6 cellular contexts compared by ENCODE assay signal in genomic region chr1:54345548-54345947, GRCh38.
DNase-seq lines count a peak whose midpoint lies in the region; ATAC-seq and TF ChIP-seq lines count a peak whose summit lies in the region.
"Not testable (repeated sequence)": the region's sequence is repeated elsewhere in the genome, so short reads cannot be mapped to it uniquely, and the experiment has no call there.

No MANE protein-coding gene starts in this region.

- not testable (repeated sequence) for H3K4ac ChIP-seq in H9 (ENCODE audit: low read depth, low read length)

- not testable (repeated sequence) for H3K9ac ChIP-seq in H9 (ENCODE audit: extremely low read depth, insufficient read length, low read length)

- not testable (repeated sequence) for H3K4me3 Mint-ChIP-seq in H9; activated naive CD8-positive, alpha-beta T cell; natural killer cell; progenitor cell of endocrine pancreas (ENCODE audit: low read depth)

- not testable (repeated sequence) for H2BK15ac ChIP-seq in H9 (ENCODE audit: low read depth, low read length)

- H3K79me2 ChIP-seq in H9 (ENCODE audit: insufficient read depth, low read length) = peaks cover 19% of the 10 kb centered on the region; the same call in 1 of the 2 replicates

- not testable (repeated sequence) for H3K27me3 ChIP-seq in H9 (ENCODE audit: insufficient read depth, low read length); WERI-Rb-1 (ENCODE audit: insufficient read depth, low read depth, severe bottlenecking); cardiac muscle cell

- intact Hi-C loops in natural killer cell (cut with micrococcal nuclease) = not testable (repeated sequence)

- H3K27me3 Mint-ChIP-seq in H9 (ENCODE audit: low read depth); activated naive CD8-positive, alpha-beta T cell; natural killer cell (ENCODE audit: low read depth in 2 of 2); progenitor cell of endocrine pancreas: not testable (repeated sequence)

- ATAC-seq in natural killer cell = not testable (repeated sequence)

- not testable (repeated sequence) for H3K9me3 Mint-ChIP-seq in H9; activated naive CD8-positive, alpha-beta T cell (ENCODE audit: low read depth); natural killer cell; progenitor cell of endocrine pancreas (ENCODE audit: low read depth)

- peaks cover 55% of the 10 kb centered on the region for H3K36me3 ChIP-seq in WERI-Rb-1
- H3K36me3 ChIP-seq in cardiac muscle cell = not testable (repeated sequence)

- H3K79me1 ChIP-seq in H9 (ENCODE audit: insufficient read depth, low read depth, low read length, poor library complexity, severe bottlenecking) = peaks cover 15% of the 10 kb centered on the region

- not testable (repeated sequence) for H2AK5ac ChIP-seq in H9 (ENCODE audit: insufficient read length, low read length)

- no CpG with 5 or more reads among the region's 13 CpGs for WGBS in H9 (ENCODE audit: extremely low coverage, insufficient read length, low lambda C conversion rate)

- H3K36me3 Mint-ChIP-seq in H9 (ENCODE audit: insufficient read depth in 1 of 3, low read depth in 3 of 3) = peaks cover 4 to 30% (median 27%) of the 10 kb centered on the region in 3 experiments
- H3K36me3 Mint-ChIP-seq in activated naive CD8-positive, alpha-beta T cell; natural killer cell; progenitor cell of endocrine pancreas (ENCODE audit: insufficient read depth): not testable (repeated sequence)

- not testable (repeated sequence) for H4K20me1 ChIP-seq in H9 (ENCODE audit: control insufficient read depth, insufficient read depth, insufficient read length)

- not testable (repeated sequence) for H4K91ac ChIP-seq in H9 (ENCODE audit: insufficient read length, low read depth, low read length)

- not testable (repeated sequence) for H3K4me3 ChIP-seq in WERI-Rb-1 (ENCODE audit: low read depth, low read length); cardiac muscle cell

- H4K5ac ChIP-seq in H9 (ENCODE audit: insufficient read length, low read depth, low read length) = not testable (repeated sequence)

- not testable (repeated sequence) for H3T11ph ChIP-seq in H9 (ENCODE audit: low read length)

- H3K14ac ChIP-seq in H9 (ENCODE audit: insufficient read depth, low read length) = not testable (repeated sequence)

- H3K4me1 Mint-ChIP-seq in H9 = peaks cover 65 to 70% of the 10 kb centered on the region in 2 experiments
- H3K4me1 Mint-ChIP-seq in activated naive CD8-positive, alpha-beta T cell (ENCODE audit: low read depth) = peaks cover 43% of the 10 kb centered on the region
- H3K4me1 Mint-ChIP-seq in natural killer cell = peaks cover 66 to 74% of the 10 kb centered on the region in 2 donors
- H3K4me1 Mint-ChIP-seq in progenitor cell of endocrine pancreas (ENCODE audit: low read depth) = peaks cover 53% of the 10 kb centered on the region

- not testable (repeated sequence) for H3K27ac ChIP-seq in H9 (ENCODE audit: insufficient read length, low read depth, low read length)
- H3K27ac ChIP-seq in WERI-Rb-1 (peak overlapping the region; percentile 87), cardiac muscle cell (peak overlapping the region; percentile 34)

- not testable (repeated sequence) for H3K4me2 ChIP-seq in H9 (ENCODE audit: insufficient read depth, insufficient read length, low read length)

- H3K27ac Mint-ChIP-seq in H9 = peak overlapping the region; percentile 8 to 91 (median 88); a peak in 5 of 7 replicates
- H3K27ac Mint-ChIP-seq in activated naive CD8-positive, alpha-beta T cell = peak overlapping the region; percentile 10
- peak overlapping the region; percentile 80 to 81 for H3K27ac Mint-ChIP-seq in natural killer cell
- H3K27ac Mint-ChIP-seq in progenitor cell of endocrine pancreas = peak overlapping the region; percentile 63

- H3K4me1 ChIP-seq in H9 (ENCODE audit: insufficient read depth, low read length) (peaks cover 13% of the 10 kb centered on the region; the same call in 1 of the 2 replicates), cardiac muscle cell (ENCODE audit: low read depth) (peaks cover 25% of the 10 kb centered on the region)

- not testable (repeated sequence) for TF ChIP-seq CTCF in H9 (conservative IDR thresholded peaks at IDR 0.05); WERI-Rb-1 (IDR thresholded peaks at IDR 0.05; ENCODE audit: low read depth, low read length); cardiac muscle cell (IDR thresholded peaks at IDR 0.05; ENCODE audit: low read depth, low read length); natural killer cell (IDR thresholded peaks at IDR 0.05); progenitor cell of endocrine pancreas (IDR thresholded peaks at IDR 0.05; ENCODE audit: unreplicated experiment)

- not testable (repeated sequence) for H2AFZ ChIP-seq in H9 (ENCODE audit: low read length)

- H3K56ac ChIP-seq in H9 (ENCODE audit: insufficient read length, low read depth, low read length) = not testable (repeated sequence)

- not testable (repeated sequence) for H3K23me2 ChIP-seq in H9 (ENCODE audit: insufficient read length, low read depth, low read length, poor library complexity, severe bottlenecking)

- not testable (repeated sequence) for H3K9me3 ChIP-seq in H9 (ENCODE audit: control insufficient read depth, low read depth, low read length); WERI-Rb-1 (ENCODE audit: severe bottlenecking); cardiac muscle cell (ENCODE audit: low read depth)

- H2BK20ac ChIP-seq in H9 (ENCODE audit: low read depth, low read length, poor library complexity, severe bottlenecking) = not testable (repeated sequence)

- not testable (repeated sequence) for H2BK12ac ChIP-seq in H9 (ENCODE audit: insufficient read length, low read depth, low read length)

- H3K18ac ChIP-seq in H9 (ENCODE audit: insufficient read length, low read depth, low read length) = not testable (repeated sequence)

- not testable (repeated sequence) for H3K23ac ChIP-seq in H9 (ENCODE audit: insufficient read length, low read depth, low read length)

- H4K8ac ChIP-seq in H9 (replicated peaks; ENCODE audit: insufficient read length, low read depth, low read length) = not testable (repeated sequence)

- not testable (repeated sequence) for H2BK5ac ChIP-seq in H9 (ENCODE audit: insufficient read length, low read length)

- not testable (repeated sequence) for DNase-seq in H9; cardiac muscle cell (ENCODE audit: low read depth in 1 of 2, low spot score in 1 of 2); natural killer cell; progenitor cell of endocrine pancreas (ENCODE audit: low spot score, unreplicated experiment)
- DNase-seq in WERI-Rb-1 = peak; percentile 65

- H2BK120ac ChIP-seq in H9 (ENCODE audit: low read depth, low read length, poor library complexity, severe bottlenecking) = not testable (repeated sequence)

Comparison
In these comparisons a context has a peak if more than half of its experiments do, and no peak if none do; other contexts are left out.
1. H3K27ac Mint-ChIP-seq: peak in every context shown above with its lines; median percentile 88 in H9; 80 in natural killer cell; 63 in progenitor cell of endocrine pancreas; 10 in activated naive CD8-positive, alpha-beta T cell.